Comparison of ENCODE assay signal across 9 cellular contexts in genomic region chr1:111221633-111222286, GRCh38. TPM values are rescaled to one million over a fixed set of nuclear protein-coding genes. Genes with fewer than 3 reads are reported as not detected.
DNase-seq lines count a peak whose midpoint lies in the region; ATAC-seq and TF ChIP-seq lines count a peak whose summit lies in the region.
"Had no signal": no experiment of that assay in that cellular context is flagged by ENCODE, and none has a peak within 500 bp of the region (broad histone marks: within the 10 kb centered on the region; RNA-seq: fewer than 3 reads in every experiment).

No MANE protein-coding gene starts in this region.

- DNase-seq in activated CD8-positive, alpha-beta memory T cell treated with anti-CD3 and anti-CD28 coated beads, Interleukin-2, amount 10 ng/mL, durations not matched to agents 7 days and 5 days, result peak; percentile 89
- DNase-seq in neural crest cell (ENCODE audit: low read depth, low spot score), result no peak
- no peak for DNase-seq in NCI-H2081 (lab: John Stamatoyannopoulos, UW)
- no peak for DNase-seq in NCI-H1417 (lab: John Stamatoyannopoulos, UW)
- no peak for DNase-seq in A172 (ENCODE audit: low spot score)

- no peaks in the 10 kb centered on the region for H3K9me3 Mint-ChIP-seq in activated CD8-positive, alpha-beta memory T cell treated with anti-CD3 and anti-CD28 coated beads, Interleukin-2, amount 10 ng/mL, durations not matched to agents 7 days and 5 days (ENCODE audit: low read depth)
- peaks cover 2% of the 10 kb centered on the region for H3K9me3 Mint-ChIP-seq in neural crest cell

- peak overlapping the region; percentile 89 for H3K27ac Mint-ChIP-seq in activated CD8-positive, alpha-beta memory T cell treated with anti-CD3 and anti-CD28 coated beads, Interleukin-2, amount 10 ng/mL, durations not matched to agents 7 days and 5 days
- H3K27ac Mint-ChIP-seq in neural crest cell (ENCODE audit: unreplicated experiment), result peak overlapping the region; percentile 22

- CTCF ChIA-PET in activated CD8-positive, alpha-beta memory T cell treated with anti-CD3 and anti-CD28 coated beads, Interleukin-2, amount 10 ng/mL, durations not matched to agents 7 days and 5 days (lab: Charles Lee), result interaction anchor here (0.7 to 20.1 kb wide), 8 partner anchors 14 to 285 kb away, joined by 3 to 392 read pairs (median 5); partner anchors contain the start of gene DENND2D

- peaks cover 6% of the 10 kb centered on the region for H3K36me3 Mint-ChIP-seq in activated CD8-positive, alpha-beta memory T cell treated with anti-CD3 and anti-CD28 coated beads, Interleukin-2, amount 10 ng/mL, durations not matched to agents 7 days and 5 days
- H3K36me3 Mint-ChIP-seq in neural crest cell (ENCODE audit: low read depth), result no peaks in the 10 kb centered on the region

- H3K4me3 Mint-ChIP-seq in activated CD8-positive, alpha-beta memory T cell treated with anti-CD3 and anti-CD28 coated beads, Interleukin-2, amount 10 ng/mL, durations not matched to agents 7 days and 5 days, result peak overlapping the region; percentile 67
- H3K4me3 Mint-ChIP-seq in neural crest cell, result no peak overlapping the region

- TF ChIP-seq CTCF in GM12873 (IDR thresholded peaks at IDR 0.05; ENCODE audit: insufficient read depth, low read depth, low read length, missing control alignments) (peak; percentile 21), neural crest cell (conservative IDR thresholded peaks at IDR 0.05) (no peak)

- H3K27me3 Mint-ChIP-seq in activated CD8-positive, alpha-beta memory T cell treated with anti-CD3 and anti-CD28 coated beads, Interleukin-2, amount 10 ng/mL, durations not matched to agents 7 days and 5 days, result no peaks in the 10 kb centered on the region
- no peaks in the 10 kb centered on the region for H3K27me3 Mint-ChIP-seq in neural crest cell (ENCODE audit: low read depth)

- ATAC-seq in GM21360 (IDR thresholded peaks at IDR 0.05; ENCODE audit: unreplicated experiment), result peak; percentile 39
- peak; percentile 38 for ATAC-seq in HG03521 (IDR thresholded peaks at IDR 0.05; ENCODE audit: unreplicated experiment)
- ATAC-seq in activated CD8-positive, alpha-beta memory T cell treated with anti-CD3 and anti-CD28 coated beads, Interleukin-2, amount 10 ng/mL, durations not matched to agents 7 days and 5 days, result peak; percentile 54

- H3K4me1 Mint-ChIP-seq in activated CD8-positive, alpha-beta memory T cell treated with anti-CD3 and anti-CD28 coated beads, Interleukin-2, amount 10 ng/mL, durations not matched to agents 7 days and 5 days, result peaks cover 87% of the 10 kb centered on the region
- H3K4me1 Mint-ChIP-seq in neural crest cell, result peaks cover 27% of the 10 kb centered on the region

RNA-seq across cellular contexts. Expression of gene CHI3L2, which starts 5.8 kb away (rescaled TPM):
- 10 to 100 TPM in 1 of 2 experiments, 1 to 10 TPM in 1; 6.7 to 13.0 TPM for total RNA-seq in activated CD8-positive, alpha-beta memory T cell treated with anti-CD3 and anti-CD28 coated beads, Interleukin-2, amount 10 ng/mL, durations not matched to agents 7 days and 5 days
- not detected in 2 replicates for total RNA-seq in neural crest cell
- 0.48 and 2.5 TPM in 2 replicates for total RNA-seq in A172 (2014; rRNA removed; shearing (Covaris generic))
- total RNA-seq: glomerular endothelial cell had no signal

RNA-seq across cellular contexts. Expression of gene DENND2D, which starts 21.3 kb away (rescaled TPM):
- 100 to 1,000 TPM; 187 to 209 TPM for total RNA-seq in activated CD8-positive, alpha-beta memory T cell treated with anti-CD3 and anti-CD28 coated beads, Interleukin-2, amount 10 ng/mL, durations not matched to agents 7 days and 5 days
- total RNA-seq in neural crest cell, result not detected in 2 replicates
- 0.41 and 1.6 TPM in 2 replicates for total RNA-seq in A172 (2014; rRNA removed; shearing (Covaris generic))

Comparison
In these comparisons a context has a peak if more than half of its experiments do, and no peak if none do; other contexts are left out.
1. RNA of gene DENND2D, which starts 21.3 kb away (total RNA-seq): 187 to 209 TPM in activated CD8-positive, alpha-beta memory T cell treated with anti-CD3 and anti-CD28 coated beads, Interleukin-2, amount 10 ng/mL, durations not matched to agents 7 days and 5 days; 0.41 to 1.6 TPM in A172 and not detected in neural crest cell; every median in the first group is over 10 times any median in the second.
2. Peak in every context shown above with its lines, with median percentiles within 50 percentile points of each other: ATAC-seq.